ENCODE assay signal across 8 cellular contexts in the genomic region with DNA sequence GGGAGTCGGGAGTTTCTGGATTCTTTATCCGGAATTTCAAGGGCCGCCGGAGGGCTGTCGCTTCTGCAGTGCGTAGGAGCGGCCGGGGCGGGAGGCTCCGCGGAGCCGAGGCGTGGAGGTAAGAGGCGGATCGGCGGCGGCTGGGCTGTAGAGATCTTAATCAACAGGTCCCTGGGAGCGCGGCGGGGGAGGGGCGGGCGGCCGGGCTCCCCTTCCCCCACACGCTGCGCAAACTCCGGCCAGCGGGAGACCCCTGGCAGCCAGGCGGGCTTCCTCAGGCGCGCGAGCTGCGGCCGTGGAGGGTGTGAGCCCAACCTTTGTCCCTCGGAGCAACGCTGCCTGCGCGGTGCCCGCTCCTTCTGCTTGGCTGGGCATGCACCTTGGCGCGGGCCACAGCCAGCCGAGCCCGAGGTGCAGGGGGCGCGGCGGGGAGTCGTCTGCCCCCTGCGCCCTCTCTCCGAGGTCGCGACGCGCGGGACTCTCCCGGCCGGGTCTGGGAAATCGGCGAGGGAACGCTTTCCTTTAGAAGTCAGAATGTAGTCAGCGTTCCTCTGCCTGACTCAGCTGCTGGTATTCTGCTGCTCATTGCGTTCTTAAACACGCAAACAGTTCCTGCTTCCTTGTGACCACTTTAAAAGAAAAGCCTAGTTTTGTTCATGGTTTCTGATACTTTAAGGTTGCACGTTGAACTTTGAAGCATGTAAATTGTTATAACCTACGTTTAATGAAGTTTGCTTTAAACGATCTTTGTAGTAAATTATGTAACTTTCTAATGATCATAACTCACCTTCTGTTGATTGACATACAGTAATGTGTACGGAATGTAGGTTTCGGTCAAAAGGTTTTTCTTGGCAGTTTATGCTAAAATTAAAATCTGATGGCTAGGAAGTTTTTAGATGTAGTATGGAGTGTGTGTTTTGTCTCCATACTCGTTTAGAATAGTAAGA. TPM values are rescaled to one million over a fixed set of nuclear protein-coding genes. Genes with fewer than 3 reads are reported as not detected.
DNase-seq lines count a peak whose midpoint lies in the region; ATAC-seq and TF ChIP-seq lines count a peak whose summit lies in the region.

A gene (plus strand): TSS at position 20 of the 947 bp plus-strand sequence. CDS start 37,736 bp downstream, outside the sequence.

- no peaks in the 10 kb centered on the region for H3K9me3 ChIP-seq in liver (ENCODE audit: control insufficient read depth in 4 of 4, low read length in 3 of 4)

- under 1% methylated on average over 67 of the region's 67 CpGs for WGBS in liver

- H3K9ac ChIP-seq in liver (ENCODE audit: low read depth in 1 of 2, low read length in 2 of 2): peak within 1 kb of the TSS; percentile 61 to 87

- peak within 1 kb of the TSS; percentile 81 to 99 (median 97) for H3K27ac ChIP-seq in dorsolateral prefrontal cortex
- H3K27ac ChIP-seq in liver (ENCODE audit: low read depth in 1 of 2, low read length in 2 of 2): peak within 1 kb of the TSS; percentile 93 to 96

- H3K4me3 ChIP-seq in dorsolateral prefrontal cortex (peak within 1 kb of the TSS; percentile 72 to 100 (median 94)), liver (ENCODE audit: low read depth in 1 of 3, low read length in 3 of 3) (peak within 1 kb of the TSS; percentile 80 to 90 (median 81))

- H3K4me1 ChIP-seq in liver (ENCODE audit: control insufficient read depth in 4 of 4, insufficient read depth in 4 of 4, low read length in 3 of 4): peaks cover 0 to 7% (median 4%) of the 10 kb centered on the region in 4 donors

- ATAC-seq in GM21447 (IDR thresholded peaks at IDR 0.05; ENCODE audit: unreplicated experiment): peak; percentile 42

- no peaks in the 10 kb centered on the region for H3K36me3 ChIP-seq in liver (ENCODE audit: control insufficient read depth in 4 of 4, insufficient read depth in 3 of 4, low read depth in 1 of 4, low read length in 3 of 4)

- TF ChIP-seq RAD21 in liver (IDR thresholded peaks at IDR 0.05): no peak

- H3K27me3 ChIP-seq in dorsolateral prefrontal cortex (no peaks in the 10 kb centered on the region), liver (ENCODE audit: control insufficient read depth in 4 of 4, insufficient read depth in 4 of 4, low read length in 3 of 4) (no peaks in the 10 kb centered on the region)

- DNase-seq in GM04504 (ENCODE audit: low read depth): peak; percentile 53
- DNase-seq in HT-29 (ENCODE audit: low spot score): peak; percentile 64
- DNase-seq in SW 1271 (lab: John Stamatoyannopoulos, UW): peak; percentile 24 to 77
- DNase-seq in dorsolateral prefrontal cortex: peak in 4 of 10 donors; percentile 32 to 70 (median 38)
- peak; percentile 26 to 47 (median 32) for DNase-seq in stimulated activated CD4-positive, alpha-beta T cell treated with anti-CD3 and anti-CD28 coated beads, TNF-alpha, amount 100 ng/mL, for 24 hours (ENCODE audit: low read depth in 3 of 3)
- DNase-seq in NK-92 treated with Interleukin-12 subunit alpha and Interleukin-12 subunit beta, amount 100 ng/mL, for 24 hours (lab: John Stamatoyannopoulos, UW): no peak

- TF ChIP-seq CTCF in dorsolateral prefrontal cortex (IDR thresholded peaks at IDR 0.05 in 54 of 56, conservative IDR thresholded peaks at IDR 0.05 in 2 of 56; ENCODE audit: low read depth in 1 of 56, partially characterized antibody in 56 of 56): peak in 5 of 56 donors; percentile 3 to 20 (median 9)
- TF ChIP-seq CTCF in liver (IDR thresholded peaks at IDR 0.05; ENCODE audit: low read depth, low read length, missing input control): no peak

- intact Hi-C loops in dorsolateral prefrontal cortex (cut with DNase I): loop anchor here (2.0 to 5.0 kb wide), 4 partner anchors 29 to 733 kb away; a partner anchor contains a TSS

TF ChIP-seq in liver, 16 proteins besides CTCF, POLR2A, EP300 and RAD21:
- TF ChIP-seq FOXA1 (IDR thresholded peaks at IDR 0.05): no peak
- no peak for TF ChIP-seq EGR1 (IDR thresholded peaks at IDR 0.05; ENCODE audit: low read depth in 2 of 2)
- TF ChIP-seq, protein P1, sequence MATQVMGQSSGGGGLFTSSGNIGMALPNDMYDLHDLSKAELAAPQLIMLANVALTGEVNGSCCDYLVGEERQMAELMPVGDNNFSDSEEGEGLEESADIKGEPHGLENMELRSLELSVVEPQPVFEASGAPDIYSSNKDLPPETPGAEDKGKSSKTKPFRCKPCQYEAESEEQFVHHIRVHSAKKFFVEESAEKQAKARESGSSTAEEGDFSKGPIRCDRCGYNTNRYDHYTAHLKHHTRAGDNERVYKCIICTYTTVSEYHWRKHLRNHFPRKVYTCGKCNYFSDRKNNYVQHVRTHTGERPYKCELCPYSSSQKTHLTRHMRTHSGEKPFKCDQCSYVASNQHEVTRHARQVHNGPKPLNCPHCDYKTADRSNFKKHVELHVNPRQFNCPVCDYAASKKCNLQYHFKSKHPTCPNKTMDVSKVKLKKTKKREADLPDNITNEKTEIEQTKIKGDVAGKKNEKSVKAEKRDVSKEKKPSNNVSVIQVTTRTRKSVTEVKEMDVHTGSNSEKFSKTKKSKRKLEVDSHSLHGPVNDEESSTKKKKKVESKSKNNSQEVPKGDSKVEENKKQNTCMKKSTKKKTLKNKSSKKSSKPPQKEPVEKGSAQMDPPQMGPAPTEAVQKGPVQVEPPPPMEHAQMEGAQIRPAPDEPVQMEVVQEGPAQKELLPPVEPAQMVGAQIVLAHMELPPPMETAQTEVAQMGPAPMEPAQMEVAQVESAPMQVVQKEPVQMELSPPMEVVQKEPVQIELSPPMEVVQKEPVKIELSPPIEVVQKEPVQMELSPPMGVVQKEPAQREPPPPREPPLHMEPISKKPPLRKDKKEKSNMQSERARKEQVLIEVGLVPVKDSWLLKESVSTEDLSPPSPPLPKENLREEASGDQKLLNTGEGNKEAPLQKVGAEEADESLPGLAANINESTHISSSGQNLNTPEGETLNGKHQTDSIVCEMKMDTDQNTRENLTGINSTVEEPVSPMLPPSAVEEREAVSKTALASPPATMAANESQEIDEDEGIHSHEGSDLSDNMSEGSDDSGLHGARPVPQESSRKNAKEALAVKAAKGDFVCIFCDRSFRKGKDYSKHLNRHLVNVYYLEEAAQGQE (IDR thresholded peaks at IDR 0.05): no peak
- TF ChIP-seq, protein P2, sequence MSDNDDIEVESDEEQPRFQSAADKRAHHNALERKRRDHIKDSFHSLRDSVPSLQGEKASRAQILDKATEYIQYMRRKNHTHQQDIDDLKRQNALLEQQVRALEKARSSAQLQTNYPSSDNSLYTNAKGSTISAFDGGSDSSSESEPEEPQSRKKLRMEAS (IDR thresholded peaks at IDR 0.05): no peak
- peak; percentile 23 for TF ChIP-seq TAF1 (conservative IDR thresholded peaks at IDR 0.05)
- peak; percentile 69 for TF ChIP-seq YY1 (IDR thresholded peaks at IDR 0.05)
- TF ChIP-seq GABPA (IDR thresholded peaks at IDR 0.05 in 1 of 2, conservative IDR thresholded peaks at IDR 0.05 in 1 of 2): no peak
TF ChIP-seq in liver: peak in this region for 2.

RNA-seq across cellular contexts. Expression of the gene that starts here (rescaled TPM):
- total RNA-seq in HT-29 (2014; rRNA removed; shearing (Covaris generic)): 4.7 and 8.3 TPM in 2 replicates
- total RNA-seq in dorsolateral prefrontal cortex: 10 to 100 TPM; 33.2 to 92.8 (median 47.3) TPM
- 10 to 100 TPM; 12.7 to 17.6 TPM for total RNA-seq in liver
- 1 to 10 TPM; 5.5 to 7.5 TPM for polyA plus RNA-seq in liver
